Comparison of ENCODE assay signal across 8 cellular contexts in the genomic region with DNA sequence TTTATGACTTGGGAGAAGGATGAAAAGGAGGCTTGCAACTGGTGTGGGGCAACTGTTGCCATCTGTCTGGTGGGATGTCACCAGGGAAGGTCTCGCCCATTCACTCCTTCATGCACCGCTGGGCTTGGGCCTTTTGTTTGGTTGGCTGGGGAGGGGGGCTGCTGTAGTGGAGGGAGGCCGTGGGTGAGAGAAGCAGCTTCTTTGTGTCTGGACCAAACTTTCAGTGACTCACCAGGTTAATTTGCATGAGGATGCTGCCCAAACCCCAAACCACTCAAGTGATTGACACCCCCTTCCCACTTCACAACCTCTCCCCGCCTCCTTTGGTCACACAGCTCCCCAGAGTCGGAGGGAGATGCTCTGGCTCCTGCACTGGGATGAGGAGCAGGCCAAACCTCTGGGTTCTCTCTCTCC. TPM values are rescaled to one million over a fixed set of nuclear protein-coding genes. Genes with fewer than 3 reads are reported as not detected.
DNase-seq lines count a peak whose midpoint lies in the region; ATAC-seq and TF ChIP-seq lines count a peak whose summit lies in the region.

No MANE protein-coding gene starts in this region.

- H3K4me2 ChIP-seq in parathyroid adenoma (ENCODE audit: low read length): no peak overlapping the region
- H3K4me2 ChIP-seq in mammary epithelial cell (ENCODE audit: insufficient read depth, low read depth, low read length): no peak overlapping the region

- DNase-seq in stimulated activated CD4-positive, alpha-beta T cell treated with anti-CD3 and anti-CD28 coated beads, Interleukin-15, amount 100 ng/mL, for 24 hours: peak; percentile 71
- no peak for DNase-seq in stimulated activated CD4-positive, alpha-beta T cell treated with anti-CD3 and anti-CD28 coated beads, Interleukin-12 subunit alpha, Interleukin-12 subunit beta, amount 100 ng/mL, for 4 hours
- DNase-seq in T-helper 1 cell: peak in 4 of 5 donors; percentile 41 to 72 (median 44)
- peak in 1 of 2 donors; percentile 40 for DNase-seq in central memory CD8-positive, alpha-beta T cell (ENCODE audit: low spot score in 2 of 2)
- DNase-seq in AML-193 (lab: John Stamatoyannopoulos, UW): no peak
- DNase-seq in mammary epithelial cell: no peak

- H3K9ac ChIP-seq in HUES64 (ENCODE audit: low read depth, low read length) (peak overlapping the region; percentile 6; the same call in 1 of the 2 replicates), parathyroid adenoma (no peak overlapping the region), mammary epithelial cell (ENCODE audit: insufficient read depth, low read length) (no peak overlapping the region)

- peak overlapping the region; percentile 77 for H3K4me3 Mint-ChIP-seq in central memory CD8-positive, alpha-beta T cell

- H3K4me3 ChIP-seq in HUES64 (ENCODE audit: low read length) (no peak overlapping the region), parathyroid adenoma (ENCODE audit: low read depth, low read length) (no peak overlapping the region), mammary epithelial cell (replicated peaks in 1 of 3; ENCODE audit: insufficient read depth in 1 of 3, low read depth in 2 of 3, low read length in 3 of 3) (no peak overlapping the region)

- in situ Hi-C loops in mammary epithelial cell (cut with MboI; ENCODE audit: low sequenced_read_pairs in 2 of 2): loop anchor here in 1 of 2 donors (25.0 kb wide), 1 partner anchor 387 kb away; no protein-coding TSS in a partner anchor

- intact Hi-C loops in mammary epithelial cell (cut with micrococcal nuclease): no loop called here

- H3K27me3 ChIP-seq in HUES64 (ENCODE audit: insufficient read depth, low read length): peaks cover 39% of the 10 kb centered on the region
- no peaks in the 10 kb centered on the region for H3K27me3 ChIP-seq in parathyroid adenoma (ENCODE audit: control insufficient read depth, insufficient read depth, low read length)
- no peaks in the 10 kb centered on the region for H3K27me3 ChIP-seq in mammary epithelial cell (ENCODE audit: insufficient read depth, low read length)

- dilution Hi-C loops in mammary epithelial cell (cut with HindIII; ENCODE audit: low sequenced_read_pairs): no loop called here

- H3K9me3 ChIP-seq in HUES64 (ENCODE audit: insufficient read depth, low read depth, low read length) (no peaks in the 10 kb centered on the region), parathyroid adenoma (ENCODE audit: control insufficient read depth, low read length) (no peaks in the 10 kb centered on the region), mammary epithelial cell (replicated peaks; ENCODE audit: insufficient read depth, low read length) (no peaks in the 10 kb centered on the region)

- H3K36me3 Mint-ChIP-seq in central memory CD8-positive, alpha-beta T cell (ENCODE audit: insufficient read depth): peaks cover 23% of the 10 kb centered on the region

- ATAC-seq in central memory CD8-positive, alpha-beta T cell (replicated peaks; ENCODE audit: extremely low read depth, poor library complexity, severe bottlenecking): no peak

- no peak for TF ChIP-seq CTCF in parathyroid adenoma (IDR thresholded peaks at IDR 0.05)
- no peak for TF ChIP-seq CTCF in mammary epithelial cell (conservative IDR thresholded peaks at IDR 0.05 in 1 of 2, IDR thresholded peaks at IDR 0.05 in 1 of 2; ENCODE audit: extremely low read depth in 1 of 2, insufficient read depth in 1 of 2, low read depth in 1 of 2, low read length in 2 of 2)

- BruUV-seq in mammary epithelial cell (replicated peaks; lab: Mats Ljungman, UMichigan): no TSS peak

- H3K9me3 Mint-ChIP-seq in central memory CD8-positive, alpha-beta T cell: no peaks in the 10 kb centered on the region

- peaks cover 60% of the 10 kb centered on the region for H3K4me1 ChIP-seq in HUES64 (ENCODE audit: insufficient read depth, low read length)
- H3K4me1 ChIP-seq in parathyroid adenoma: peaks cover 53% of the 10 kb centered on the region
- H3K4me1 ChIP-seq in mammary epithelial cell (ENCODE audit: insufficient read depth, low read length): peaks cover 16% of the 10 kb centered on the region

- CTCF ChIA-PET in mammary epithelial cell (lab: Charles Lee; ENCODE audit: low non-redundant PET): no interaction called here

- H2AFZ ChIP-seq in parathyroid adenoma: peak overlapping the region; percentile 66
- H2AFZ ChIP-seq in mammary epithelial cell (ENCODE audit: low read depth, low read length): no peak overlapping the region

- no peaks in the 10 kb centered on the region for H3K27me3 Mint-ChIP-seq in central memory CD8-positive, alpha-beta T cell

- no peaks in the 10 kb centered on the region for H4K20me1 ChIP-seq in mammary epithelial cell (ENCODE audit: insufficient read depth, low read length)

- no peaks in the 10 kb centered on the region for H3K79me2 ChIP-seq in parathyroid adenoma
- no peaks in the 10 kb centered on the region for H3K79me2 ChIP-seq in mammary epithelial cell (ENCODE audit: insufficient read depth, low read length)

- WGBS in HUES64: 35% methylated on average over 5 of the region's 5 CpGs
- 77% methylated on average over 4 of the region's 5 CpGs for WGBS in mammary epithelial cell (ENCODE audit: low coverage, missing lambda C conversion rate)

- H3K36me3 ChIP-seq in HUES64 (ENCODE audit: insufficient read depth, low read length) (no peaks in the 10 kb centered on the region), parathyroid adenoma (ENCODE audit: control insufficient read depth, insufficient read depth, low read length) (no peaks in the 10 kb centered on the region), mammary epithelial cell (ENCODE audit: insufficient read depth, low read length) (no peaks in the 10 kb centered on the region)

- H3K27ac ChIP-seq in HUES64 (ENCODE audit: low read depth, low read length) (peak overlapping the region; percentile 51), parathyroid adenoma (no peak overlapping the region), mammary epithelial cell (ENCODE audit: insufficient read depth, low read depth, low read length) (no peak overlapping the region)

- H3K27ac Mint-ChIP-seq in central memory CD8-positive, alpha-beta T cell (ENCODE audit: low read depth): peak overlapping the region; percentile 97

- H3K4me1 Mint-ChIP-seq in central memory CD8-positive, alpha-beta T cell: peaks cover 88% of the 10 kb centered on the region

RNA-seq across cellular contexts. Expression of a gene that starts 19.7 kb away (rescaled TPM):
- polyA plus RNA-seq in HUES64 (2013, experiment 1 of 2): 11.1 TPM
- polyA plus RNA-seq in HUES64 (2013, experiment 2 of 2): 15.4 TPM
- 100 to 1,000 TPM in 1 of 2 donors, 10 to 100 TPM in 1; 74.8 to 107 TPM for total RNA-seq in mammary epithelial cell
- polyA plus RNA-seq in mammary epithelial cell: 47.2 TPM
- 57.2 TPM for polyA minus RNA-seq in mammary epithelial cell

RNA-seq across cellular contexts. Expression of a gene that starts 25.9 kb away (rescaled TPM):
- polyA plus RNA-seq in HUES64 (2013, experiment 1 of 2): 0.60 TPM
- 0.63 TPM for polyA plus RNA-seq in HUES64 (2013, experiment 2 of 2)
- total RNA-seq in mammary epithelial cell: 1 to 10 TPM in 1 of 2 donors, not detected in 1; 1.5 TPM
- not detected for polyA plus RNA-seq in mammary epithelial cell
- not detected for polyA minus RNA-seq in mammary epithelial cell

Comparison
In these comparisons a context has a peak if more than half of its experiments do, and no peak if none do; other contexts are left out.
1. DNase-seq: peak in stimulated activated CD4-positive, alpha-beta T cell treated with anti-CD3 and anti-CD28 coated beads, Interleukin-15, amount 100 ng/mL, for 24 hours (single experiment) and T-helper 1 cell (4 of 5); none in stimulated activated CD4-positive, alpha-beta T cell treated with anti-CD3 and anti-CD28 coated beads, Interleukin-12 subunit alpha, Interleukin-12 subunit beta, amount 100 ng/mL, for 4 hours (single experiment), AML-193 (0 of 2) and mammary epithelial cell (single experiment).